ENCODE assay signal across 17 cellular contexts in genomic region chrX:20511792-20512191, GRCh38.
DNase-seq lines count a peak whose midpoint lies in the region; ATAC-seq and TF ChIP-seq lines count a peak whose summit lies in the region.
"Had no signal": no experiment of that assay in that cellular context is flagged by ENCODE, and none has a peak within 500 bp of the region (broad histone marks: within the 10 kb centered on the region; RNA-seq: fewer than 3 reads in every experiment).

No MANE protein-coding gene starts in this region.

- no peaks in the 10 kb centered on the region for H4K20me1 ChIP-seq in PC-3 (ENCODE audit: low read length)

- POLR2A ChIA-PET in PC-3 (lab: Charles Lee; ENCODE audit: unreplicated experiment): interaction anchor here (0.6 kb wide), 1 partner anchor 322 kb away, joined by 3 read pairs; no protein-coding TSS in a partner anchor
- POLR2A ChIA-PET in naive thymus-derived CD4-positive, alpha-beta T cell (lab: Charles Lee): interaction anchor here (0.6 kb wide), 1 partner anchor 597 kb away, joined by 3 read pairs; no protein-coding TSS in a partner anchor

- peaks cover 0 to 11% of the 10 kb centered on the region in 2 donors for H3K27me3 Mint-ChIP-seq in natural killer cell treated with Interleukin-12 subunit alpha and Interleukin-12 subunit beta and Interleukin-15 and Interleukin-18, amount 100 ng/mL, for 72 hours
- peaks cover 2 to 5% of the 10 kb centered on the region in 2 donors for H3K27me3 Mint-ChIP-seq in natural killer cell (ENCODE audit: low read depth in 2 of 2)
- H3K27me3 Mint-ChIP-seq in chondrocyte (ENCODE audit: low read depth): no peaks in the 10 kb centered on the region
- H3K27me3 Mint-ChIP-seq in naive thymus-derived CD4-positive, alpha-beta T cell: peaks cover 0 to 23% (median 3%) of the 10 kb centered on the region in 5 donors
- H3K27me3 Mint-ChIP-seq: IgD-negative memory B cell had no signal

- no peak overlapping the region for H3K18ac ChIP-seq in trophoblast cell (ENCODE audit: low read length)

- H3K4me2 ChIP-seq in PC-3 (ENCODE audit: low read length): 0 out of 2 replicates have a peak overlapping the region, but pooled peaks have one; percentile 22
- H3K4me2 ChIP-seq in trophoblast cell (ENCODE audit: low read length): no peak overlapping the region

- H3K14ac ChIP-seq in trophoblast cell (ENCODE audit: low read length): no peak overlapping the region

- peaks cover 46% of the 10 kb centered on the region for H3K4me1 ChIP-seq in PC-3 (ENCODE audit: insufficient read depth, low read length)
- peaks cover 2% of the 10 kb centered on the region in 2 experiments for H3K4me1 ChIP-seq in trophoblast cell (ENCODE audit: control insufficient read depth in 1 of 2, insufficient read depth in 2 of 2, low read length in 2 of 2)
- no peaks in the 10 kb centered on the region for H3K4me1 ChIP-seq in naive thymus-derived CD4-positive, alpha-beta T cell (ENCODE audit: control insufficient read depth in 2 of 2, insufficient read depth in 2 of 2, low read length in 2 of 2)
- H3K4me1 ChIP-seq: HAP-1 had no signal

- no peaks in the 10 kb centered on the region for H3K9me2 ChIP-seq in PC-3 (replicated peaks; ENCODE audit: low read length)

- intact Hi-C loops in natural killer cell (cut with micrococcal nuclease) (no loop called here), PC-3 (cut with micrococcal nuclease) (no loop called here)
- intact Hi-C loops in naive thymus-derived CD4-positive, alpha-beta T cell (cut with micrococcal nuclease): no loop called here

- no peak overlapping the region for H2AK5ac ChIP-seq in trophoblast cell (ENCODE audit: low read length)

- H3K23ac ChIP-seq in trophoblast cell (ENCODE audit: low read length): no peak overlapping the region

- H3K9ac ChIP-seq in PC-3 (ENCODE audit: low read length) (no peak overlapping the region), trophoblast cell (ENCODE audit: low read length) (no peak overlapping the region)
- H3K9ac ChIP-seq: GM23248 had no signal

- no peak for ATAC-seq in natural killer cell treated with Interleukin-12 subunit alpha and Interleukin-12 subunit beta and Interleukin-15 and Interleukin-18, amount 100 ng/mL, for 72 hours
- ATAC-seq in natural killer cell: no peak
- ATAC-seq in PC-3: no peak
- no peak for ATAC-seq in naive thymus-derived CD4-positive, alpha-beta T cell
- ATAC-seq in HG03571 (IDR thresholded peaks at IDR 0.05; ENCODE audit: unreplicated experiment): no peak
- no peak for ATAC-seq in GM18867 (IDR thresholded peaks at IDR 0.05; ENCODE audit: unreplicated experiment)

- H3K36me3 ChIP-seq in PC-3 (ENCODE audit: low read depth, low read length) (no peaks in the 10 kb centered on the region), trophoblast cell (ENCODE audit: control insufficient read depth in 1 of 2, insufficient read depth in 2 of 2, low read length in 2 of 2) (no peaks in the 10 kb centered on the region)
- no peaks in the 10 kb centered on the region for H3K36me3 ChIP-seq in naive thymus-derived CD4-positive, alpha-beta T cell (ENCODE audit: control insufficient read depth in 2 of 3, insufficient read depth in 3 of 3, low read length in 3 of 3)
- H3K36me3 ChIP-seq: HAP-1 had no signal

- peaks cover 2% of the 10 kb centered on the region for H3K79me1 ChIP-seq in trophoblast cell (ENCODE audit: low read length)

- no peak overlapping the region for H2BK5ac ChIP-seq in trophoblast cell (ENCODE audit: low read depth, low read length, poor library complexity)

- H3K27me3 ChIP-seq in PC-3 (ENCODE audit: low read length): no peaks in the 10 kb centered on the region
- H3K27me3 ChIP-seq in trophoblast cell (ENCODE audit: insufficient read depth, low read length): no peaks in the 10 kb centered on the region
- no peaks in the 10 kb centered on the region for H3K27me3 ChIP-seq in naive thymus-derived CD4-positive, alpha-beta T cell (ENCODE audit: control insufficient read depth in 2 of 2, insufficient read depth in 2 of 2, low read length in 2 of 2)

- peaks cover 6% of the 10 kb centered on the region for H3K9me3 Mint-ChIP-seq in natural killer cell treated with Interleukin-12 subunit alpha and Interleukin-12 subunit beta and Interleukin-15 and Interleukin-18, amount 100 ng/mL, for 72 hours
- H3K9me3 Mint-ChIP-seq in natural killer cell: no peaks in the 10 kb centered on the region
- peaks cover 4% of the 10 kb centered on the region for H3K9me3 Mint-ChIP-seq in chondrocyte (ENCODE audit: low read depth)
- peaks cover 0 to 5% (median 0%) of the 10 kb centered on the region in 11 donors for H3K9me3 Mint-ChIP-seq in naive thymus-derived CD4-positive, alpha-beta T cell
- H3K9me3 Mint-ChIP-seq: CD4-positive, alpha-beta T cell; IgD-negative memory B cell had no signal

- no peak overlapping the region for H3K4me3 ChIP-seq in PC-3 (ENCODE audit: low read length)
- H3K4me3 ChIP-seq in trophoblast cell (ENCODE audit: low read depth, low read length): no peak overlapping the region
- H3K4me3 ChIP-seq in naive thymus-derived CD4-positive, alpha-beta T cell (ENCODE audit: low read length): no peak overlapping the region
- H3K4me3 ChIP-seq: GM23248, HAP-1 had no signal

- peaks cover 27 to 38% of the 10 kb centered on the region in 2 donors for H3K4me1 Mint-ChIP-seq in natural killer cell treated with Interleukin-12 subunit alpha and Interleukin-12 subunit beta and Interleukin-15 and Interleukin-18, amount 100 ng/mL, for 72 hours (ENCODE audit: low read depth in 2 of 2)
- peaks cover 16 to 18% of the 10 kb centered on the region in 2 donors for H3K4me1 Mint-ChIP-seq in natural killer cell
- peaks cover 37% of the 10 kb centered on the region for H3K4me1 Mint-ChIP-seq in chondrocyte (ENCODE audit: low read depth)
- peaks cover 0 to 23% (median 0%) of the 10 kb centered on the region in 7 donors for H3K4me1 Mint-ChIP-seq in naive thymus-derived CD4-positive, alpha-beta T cell

- H2AFZ ChIP-seq in PC-3 (ENCODE audit: low read length) (peak overlapping the region; percentile 23; the same call in 1 of the 2 replicates), trophoblast cell (ENCODE audit: insufficient read depth, low read length, poor library complexity) (no peak overlapping the region)
- H2AFZ ChIP-seq: GM23248 had no signal

- H3K27ac ChIP-seq in PC-3 (ENCODE audit: low read length): 0 out of 2 replicates have a peak overlapping the region, but pooled peaks have one; percentile 3
- H3K27ac ChIP-seq in trophoblast cell (ENCODE audit: low read depth, low read length): no peak overlapping the region
- no peak overlapping the region for H3K27ac ChIP-seq in naive thymus-derived CD4-positive, alpha-beta T cell (ENCODE audit: low read depth, low read length)
- H3K27ac ChIP-seq: C4-2B, GM23248, HL-60 had no signal

- no peak overlapping the region for H3K4ac ChIP-seq in trophoblast cell (ENCODE audit: low read depth, low read length)

- peaks cover 22% of the 10 kb centered on the region for H3K36me3 Mint-ChIP-seq in natural killer cell treated with Interleukin-12 subunit alpha and Interleukin-12 subunit beta and Interleukin-15 and Interleukin-18, amount 100 ng/mL, for 72 hours
- H3K36me3 Mint-ChIP-seq in natural killer cell (no peaks in the 10 kb centered on the region), chondrocyte (ENCODE audit: low read depth) (no peaks in the 10 kb centered on the region)
- H3K36me3 Mint-ChIP-seq in naive thymus-derived CD4-positive, alpha-beta T cell: peaks cover 0 to 8% (median 0%) of the 10 kb centered on the region in 5 donors
- H3K36me3 Mint-ChIP-seq: IgD-negative memory B cell had no signal

- H4K8ac ChIP-seq in trophoblast cell (ENCODE audit: low read depth, low read length): no peak overlapping the region

- no TSS peak for BruUV-seq in PC-3 (replicated peaks; lab: Mats Ljungman, UMichigan)

- peak overlapping the region; percentile 25 for H3K4me3 Mint-ChIP-seq in natural killer cell treated with Interleukin-12 subunit alpha and Interleukin-12 subunit beta and Interleukin-15 and Interleukin-18, amount 100 ng/mL, for 72 hours
- H3K4me3 Mint-ChIP-seq in natural killer cell: no peak overlapping the region
- H3K4me3 Mint-ChIP-seq in chondrocyte (ENCODE audit: unreplicated experiment): no peak overlapping the region
- H3K4me3 Mint-ChIP-seq in naive thymus-derived CD4-positive, alpha-beta T cell: no peak overlapping the region
- H3K4me3 Mint-ChIP-seq: CD4-positive, alpha-beta T cell; IgD-negative memory B cell had no signal

- TF ChIP-seq CTCF in natural killer cell (IDR thresholded peaks at IDR 0.05) (no peak), PC-3 (conservative IDR thresholded peaks at IDR 0.05; ENCODE audit: low read depth, low read length) (no peak), chondrocyte (IDR thresholded peaks at IDR 0.05) (no peak)

- no peaks in the 10 kb centered on the region for H3K9me3 ChIP-seq in PC-3 (ENCODE audit: low read length)
- H3K9me3 ChIP-seq in trophoblast cell (ENCODE audit: insufficient read depth, low read depth, low read length): no peaks in the 10 kb centered on the region
- no peaks in the 10 kb centered on the region for H3K9me3 ChIP-seq in naive thymus-derived CD4-positive, alpha-beta T cell (ENCODE audit: control insufficient read depth in 2 of 3, low read length in 3 of 3)
- H3K9me3 ChIP-seq: Caco-2, HAP-1 had no signal

- no peak overlapping the region for H2BK120ac ChIP-seq in trophoblast cell (ENCODE audit: insufficient read depth, low read length, poor library complexity)

- peak overlapping the region in 1 of 2 donors; percentile 74 for H3K27ac Mint-ChIP-seq in natural killer cell treated with Interleukin-12 subunit alpha and Interleukin-12 subunit beta and Interleukin-15 and Interleukin-18, amount 100 ng/mL, for 72 hours
- no peak overlapping the region for H3K27ac Mint-ChIP-seq in natural killer cell
- H3K27ac Mint-ChIP-seq in chondrocyte (ENCODE audit: unreplicated experiment): peak overlapping the region; percentile 20
- H3K27ac Mint-ChIP-seq in naive thymus-derived CD4-positive, alpha-beta T cell: no peak overlapping the region
- H3K27ac Mint-ChIP-seq: CD4-positive, alpha-beta T cell; IgD-negative memory B cell had no signal

- CTCF ChIA-PET in PC-3 (lab: Charles Lee): no interaction called here
- CTCF ChIA-PET in naive thymus-derived CD4-positive, alpha-beta T cell (lab: Charles Lee): interaction anchor here (0.5 kb wide), 1 partner anchor 796 kb away, joined by 3 read pairs; no protein-coding TSS in a partner anchor

- H3K79me2 ChIP-seq in PC-3 (ENCODE audit: low read length) (no peaks in the 10 kb centered on the region), trophoblast cell (ENCODE audit: control insufficient read depth, insufficient read depth, low read length, poor library complexity) (no peaks in the 10 kb centered on the region)

- no peak overlapping the region for H4K91ac ChIP-seq in trophoblast cell (ENCODE audit: low read depth, low read length)

- DNase-seq in natural killer cell treated with Interleukin-12 subunit alpha and Interleukin-12 subunit beta and Interleukin-15 and Interleukin-18, amount 100 ng/mL, for 72 hours (ENCODE audit: low spot score): no peak
- no peak for DNase-seq in natural killer cell
- no peak for DNase-seq in PC-3
- DNase-seq in chondrocyte (ENCODE audit: low spot score): no peak
- DNase-seq in trophoblast cell: no peak
- DNase-seq in naive thymus-derived CD4-positive, alpha-beta T cell: no peak
- DNase-seq: 8988T; AML-193; Caco-2; CD4-positive, alpha-beta T cell; GM23248 had no signal

- no peak overlapping the region for H4K12ac ChIP-seq in trophoblast cell (ENCODE audit: low read depth, low read length)

- H2BK12ac ChIP-seq in trophoblast cell (ENCODE audit: low read length): peak overlapping the region; percentile 49

- H3F3A ChIP-seq in PC-3 (ENCODE audit: low read length, unreplicated experiment): peaks cover 8% of the 10 kb centered on the region

- WGBS in trophoblast cell (ENCODE audit: extremely low coverage, insufficient coverage, insufficient read length): no CpG with 5 or more reads among the region's 5 CpGs
